In genomic region chr2:200525551-200525881, GRCh38 we compare ENCODE assay signal across 8 cellular contexts. TPM values are rescaled to one million over a fixed set of nuclear protein-coding genes. Genes with fewer than 3 reads are reported as not detected.
DNase-seq lines count a peak whose midpoint lies in the region; ATAC-seq lines count a peak whose summit lies in the region.

No MANE protein-coding gene starts in this region.

- H3K27me3 Mint-ChIP-seq in activated T-helper 1 cell treated with anti-CD3 and anti-CD28 coated beads, Interleukin-12 subunit alpha, Interleukin-12 subunit beta, Interleukin-2, Interleukin-4 antibody, amounts not matched to agents 30 ng/mL and 10 ng/mL and 1 ng/mL, durations not matched to agents 14 hours and 24 hours and 36 hours (ENCODE audit: insufficient read depth) = no peaks in the 10 kb centered on the region
- no peaks in the 10 kb centered on the region for H3K27me3 Mint-ChIP-seq in stimulated activated memory B cell treated with anti-CD40 and anti-IgM and Interleukin-4, amounts not matched to agents 10 μg/mL and 1 μg/mL and 100 μg/mL, for 72 hours

- no peaks in the 10 kb centered on the region for H3K9me3 Mint-ChIP-seq in activated T-helper 1 cell treated with anti-CD3 and anti-CD28 coated beads, Interleukin-12 subunit alpha, Interleukin-12 subunit beta, Interleukin-2, Interleukin-4 antibody, amounts not matched to agents 30 ng/mL and 10 ng/mL and 1 ng/mL, durations not matched to agents 14 hours and 24 hours and 36 hours
- H3K9me3 Mint-ChIP-seq in stimulated activated memory B cell treated with anti-CD40 and anti-IgM and Interleukin-4, amounts not matched to agents 10 μg/mL and 1 μg/mL and 100 μg/mL, for 72 hours = no peaks in the 10 kb centered on the region

- no peak overlapping the region for H3K27ac ChIP-seq in HUES48 (ENCODE audit: low read depth, low read length)
- H3K27ac ChIP-seq in iPS-18a (ENCODE audit: low read length) = no peak overlapping the region

- no peaks in the 10 kb centered on the region for H3K9me3 ChIP-seq in HUES48 (ENCODE audit: control insufficient read depth, insufficient read depth, low read length)
- H3K9me3 ChIP-seq in iPS-18a (ENCODE audit: control insufficient read depth, low read depth, low read length) = no peaks in the 10 kb centered on the region

- H3K27ac Mint-ChIP-seq in activated T-helper 1 cell treated with anti-CD3 and anti-CD28 coated beads, Interleukin-12 subunit alpha, Interleukin-12 subunit beta, Interleukin-2, Interleukin-4 antibody, amounts not matched to agents 30 ng/mL and 10 ng/mL and 1 ng/mL, durations not matched to agents 14 hours and 24 hours and 36 hours = peak overlapping the region; percentile 89
- H3K27ac Mint-ChIP-seq in stimulated activated memory B cell treated with anti-CD40 and anti-IgM and Interleukin-4, amounts not matched to agents 10 μg/mL and 1 μg/mL and 100 μg/mL, for 72 hours = peak overlapping the region; percentile 86

- peaks cover 32% of the 10 kb centered on the region for H3K4me1 Mint-ChIP-seq in activated T-helper 1 cell treated with anti-CD3 and anti-CD28 coated beads, Interleukin-12 subunit alpha, Interleukin-12 subunit beta, Interleukin-2, Interleukin-4 antibody, amounts not matched to agents 30 ng/mL and 10 ng/mL and 1 ng/mL, durations not matched to agents 14 hours and 24 hours and 36 hours (ENCODE audit: low read depth)
- peaks cover 9% of the 10 kb centered on the region for H3K4me1 Mint-ChIP-seq in stimulated activated memory B cell treated with anti-CD40 and anti-IgM and Interleukin-4, amounts not matched to agents 10 μg/mL and 1 μg/mL and 100 μg/mL, for 72 hours

- no peaks in the 10 kb centered on the region for H3K36me3 ChIP-seq in HUES48 (ENCODE audit: control insufficient read depth, insufficient read depth, low read length)
- no peaks in the 10 kb centered on the region for H3K36me3 ChIP-seq in iPS-18a (ENCODE audit: control insufficient read depth, low read depth, low read length)

- ATAC-seq in stimulated activated memory B cell treated with anti-CD40 and anti-IgM and Interleukin-4, amounts not matched to agents 10 μg/mL and 1 μg/mL and 100 μg/mL, for 72 hours = no peak
- ATAC-seq in HG03571 (IDR thresholded peaks at IDR 0.05; ENCODE audit: unreplicated experiment) (no peak), GM19035 (IDR thresholded peaks at IDR 0.05; ENCODE audit: unreplicated experiment) (no peak), GM21423 (IDR thresholded peaks at IDR 0.05; ENCODE audit: unreplicated experiment) (no peak)

- H3K4me3 Mint-ChIP-seq in activated T-helper 1 cell treated with anti-CD3 and anti-CD28 coated beads, Interleukin-12 subunit alpha, Interleukin-12 subunit beta, Interleukin-2, Interleukin-4 antibody, amounts not matched to agents 30 ng/mL and 10 ng/mL and 1 ng/mL, durations not matched to agents 14 hours and 24 hours and 36 hours = peak overlapping the region; percentile 94
- peak overlapping the region; percentile 93 for H3K4me3 Mint-ChIP-seq in stimulated activated memory B cell treated with anti-CD40 and anti-IgM and Interleukin-4, amounts not matched to agents 10 μg/mL and 1 μg/mL and 100 μg/mL, for 72 hours

- H3K27me3 ChIP-seq in HUES48 (ENCODE audit: control insufficient read depth, insufficient read depth, low read length) = peaks cover 12% of the 10 kb centered on the region; the same call in 1 of the 2 replicates
- H3K27me3 ChIP-seq in iPS-18a (ENCODE audit: control insufficient read depth, insufficient read depth, low read length) = peaks cover 31% of the 10 kb centered on the region

- peak overlapping the region; percentile 84 for H3K4me3 ChIP-seq in HUES48 (ENCODE audit: low read depth, low read length)
- H3K4me3 ChIP-seq in iPS-18a (ENCODE audit: low read length) = peak overlapping the region; percentile 97

- H3K36me3 Mint-ChIP-seq in activated T-helper 1 cell treated with anti-CD3 and anti-CD28 coated beads, Interleukin-12 subunit alpha, Interleukin-12 subunit beta, Interleukin-2, Interleukin-4 antibody, amounts not matched to agents 30 ng/mL and 10 ng/mL and 1 ng/mL, durations not matched to agents 14 hours and 24 hours and 36 hours (ENCODE audit: low read depth) = no peaks in the 10 kb centered on the region
- H3K36me3 Mint-ChIP-seq in stimulated activated memory B cell treated with anti-CD40 and anti-IgM and Interleukin-4, amounts not matched to agents 10 μg/mL and 1 μg/mL and 100 μg/mL, for 72 hours = no peaks in the 10 kb centered on the region

- DNase-seq in activated T-helper 1 cell treated with anti-CD3 and anti-CD28 coated beads, Interleukin-12 subunit alpha, Interleukin-12 subunit beta, Interleukin-2, Interleukin-4 antibody, amounts not matched to agents 30 ng/mL and 10 ng/mL and 1 ng/mL, durations not matched to agents 14 hours and 24 hours and 36 hours (ENCODE audit: low spot score) = no peak
- no peak for DNase-seq in EL

- no peak overlapping the region for H3K9ac ChIP-seq in HUES48 (ENCODE audit: low read depth, low read length)
- no peak overlapping the region for H3K9ac ChIP-seq in iPS-18a (ENCODE audit: low read length)

- H3K4me1 ChIP-seq in HUES48 (ENCODE audit: control insufficient read depth, insufficient read depth, low read length) (peaks cover 8% of the 10 kb centered on the region), iPS-18a (ENCODE audit: control insufficient read depth, low read depth, low read length) (peaks cover 8% of the 10 kb centered on the region)

- intact Hi-C loops in activated T-helper 1 cell treated with anti-CD3 and anti-CD28 coated beads, Interleukin-12 subunit alpha, Interleukin-12 subunit beta, Interleukin-2, Interleukin-4 antibody, amounts not matched to agents 30 ng/mL and 10 ng/mL and 1 ng/mL, durations not matched to agents 14 hours and 24 hours and 36 hours (cut with micrococcal nuclease) = loop anchor here (5.0 kb wide), 6 partner anchors 52 to 707 kb away; partner anchors contain the start of genes HYCC2, NDUFB3, ORC2 and SPATS2L

RNA-seq across cellular contexts. Expression of gene SGO2, which starts 0.5 kb away (rescaled TPM):
- 20.5 and 20.9 TPM in 2 replicates for total RNA-seq in activated T-helper 1 cell treated with anti-CD3 and anti-CD28 coated beads, Interleukin-12 subunit alpha, Interleukin-12 subunit beta, Interleukin-2, Interleukin-4 antibody, amounts not matched to agents 30 ng/mL and 10 ng/mL and 1 ng/mL, durations not matched to agents 14 hours and 24 hours and 36 hours

RNA-seq across cellular contexts. Expression of gene KCTD18, which starts 15.6 kb away (rescaled TPM):
- total RNA-seq in activated T-helper 1 cell treated with anti-CD3 and anti-CD28 coated beads, Interleukin-12 subunit alpha, Interleukin-12 subunit beta, Interleukin-2, Interleukin-4 antibody, amounts not matched to agents 30 ng/mL and 10 ng/mL and 1 ng/mL, durations not matched to agents 14 hours and 24 hours and 36 hours = 14.5 and 15.8 TPM in 2 replicates
